Comparison of ENCODE assay signal across 9 cellular contexts in the genomic region with DNA sequence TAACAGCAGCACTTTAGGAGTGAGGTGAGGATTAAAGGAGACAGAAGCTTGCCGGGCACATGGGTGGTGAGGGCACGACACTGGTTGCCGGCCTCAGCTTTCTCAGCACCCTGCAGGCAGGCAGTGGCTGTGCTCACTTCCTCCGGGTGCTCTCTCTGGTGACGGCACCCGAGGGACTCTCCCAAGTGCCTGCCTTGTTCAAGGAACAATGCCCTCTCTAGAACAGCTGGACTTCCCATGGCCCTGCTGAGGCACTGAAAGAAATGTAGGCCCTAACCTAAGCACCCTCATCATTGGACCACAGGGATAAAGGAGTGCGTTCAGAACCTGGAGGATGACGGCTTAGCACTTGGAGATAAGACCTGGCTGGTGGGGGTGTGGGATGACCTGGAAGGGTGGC.
DNase-seq lines count a peak whose midpoint lies in the region; ATAC-seq and TF ChIP-seq lines count a peak whose summit lies in the region.
"Had no signal": no experiment of that assay in that cellular context is flagged by ENCODE, and none has a peak within 500 bp of the region (broad histone marks: within the 10 kb centered on the region; RNA-seq: fewer than 3 reads in every experiment).

No MANE protein-coding gene starts in this region.

- no peak overlapping the region for H3K27ac Mint-ChIP-seq in activated B cell treated with CpG ODN at 0.5 μM for 24 hours
- peak overlapping the region; percentile 92 for H3K27ac Mint-ChIP-seq in stimulated activated naive B cell treated with anti-CD40 and anti-IgM and Interleukin-4, amounts not matched to agents 10 μg/mL and 1 μg/mL and 100 μg/mL, for 72 hours
- H3K27ac Mint-ChIP-seq in activated naive CD4-positive, alpha-beta T cell treated with anti-CD3 and anti-CD28 coated beads, Interleukin-2, amount 10 ng/mL, durations not matched to agents 7 days and 5 days: no peak overlapping the region

- DNase-seq in activated B cell treated with CpG ODN at 0.5 μM for 24 hours (no peak), right cardiac atrium (peak in 2 of 3 donors; percentile 33 to 73), GOT3 (lab: John Stamatoyannopoulos, UW) (no peak)
- no peak for DNase-seq in stimulated activated naive B cell treated with anti-CD40 and anti-IgM and Interleukin-4, amounts not matched to agents 10 μg/mL and 1 μg/mL and 100 μg/mL, for 72 hours
- no peak for DNase-seq in stimulated activated CD4-positive, alpha-beta T cell treated with anti-CD3 and anti-CD28 coated beads, Interleukin-15, amount 100 ng/mL, for 24 hours
- DNase-seq in activated naive CD4-positive, alpha-beta T cell treated with anti-CD3 and anti-CD28 coated beads, Interleukin-2, amount 10 ng/mL, durations not matched to agents 7 days and 5 days: no peak
- DNase-seq: T-helper 9 cell had no signal

- H3K4me1 ChIP-seq in right cardiac atrium (ENCODE audit: control insufficient read depth, insufficient read depth, low read length): peaks cover 31% of the 10 kb centered on the region

- H3K36me3 Mint-ChIP-seq in activated B cell treated with CpG ODN at 0.5 μM for 24 hours (ENCODE audit: low read depth): peaks cover 22% of the 10 kb centered on the region
- peaks cover 27 to 37% of the 10 kb centered on the region in 2 donors for H3K36me3 Mint-ChIP-seq in stimulated activated naive B cell treated with anti-CD40 and anti-IgM and Interleukin-4, amounts not matched to agents 10 μg/mL and 1 μg/mL and 100 μg/mL, for 72 hours
- H3K36me3 Mint-ChIP-seq in activated naive CD4-positive, alpha-beta T cell treated with anti-CD3 and anti-CD28 coated beads, Interleukin-2, amount 10 ng/mL, durations not matched to agents 7 days and 5 days: peaks cover 21% of the 10 kb centered on the region

- H3K4me3 ChIP-seq in right cardiac atrium (ENCODE audit: low read length): no peak overlapping the region

- H3K27me3 Mint-ChIP-seq in activated B cell treated with CpG ODN at 0.5 μM for 24 hours: no peaks in the 10 kb centered on the region
- peaks cover 0 to 5% of the 10 kb centered on the region in 2 donors for H3K27me3 Mint-ChIP-seq in stimulated activated naive B cell treated with anti-CD40 and anti-IgM and Interleukin-4, amounts not matched to agents 10 μg/mL and 1 μg/mL and 100 μg/mL, for 72 hours
- H3K27me3 Mint-ChIP-seq in activated naive CD4-positive, alpha-beta T cell treated with anti-CD3 and anti-CD28 coated beads, Interleukin-2, amount 10 ng/mL, durations not matched to agents 7 days and 5 days: no peaks in the 10 kb centered on the region

- WGBS in right cardiac atrium: 64% methylated on average over 8 of the region's 8 CpGs

- intact Hi-C loops in activated B cell treated with CpG ODN at 0.5 μM for 24 hours (cut with micrococcal nuclease) (no loop called here), right cardiac atrium (cut with DNase I) (loop anchor here in 3 of 4 donors (5.0 to 10.0 kb wide), 4 partner anchors 85 to 182 kb away; no protein-coding TSS in a partner anchor)

- ATAC-seq in GM19463 (IDR thresholded peaks at IDR 0.05; ENCODE audit: unreplicated experiment): peak; percentile 43
- ATAC-seq in activated B cell treated with CpG ODN at 0.5 μM for 24 hours (ENCODE audit: low read depth): peak; percentile 28
- peak in 1 of 2 donors; percentile 26 for ATAC-seq in right cardiac atrium
- peak; percentile 48 to 66 for ATAC-seq in stimulated activated naive B cell treated with anti-CD40 and anti-IgM and Interleukin-4, amounts not matched to agents 10 μg/mL and 1 μg/mL and 100 μg/mL, for 72 hours (replicated peaks)
- no peak for ATAC-seq in HG02885 (IDR thresholded peaks at IDR 0.05; ENCODE audit: poor library complexity, unreplicated experiment)

- no peaks in the 10 kb centered on the region for H3K27me3 ChIP-seq in right cardiac atrium (ENCODE audit: control insufficient read depth, insufficient read depth)

- no peak for TF ChIP-seq CTCF in activated B cell treated with CpG ODN at 0.5 μM for 24 hours (IDR thresholded peaks at IDR 0.05)

- H3K9me3 Mint-ChIP-seq in activated B cell treated with CpG ODN at 0.5 μM for 24 hours: no peaks in the 10 kb centered on the region
- H3K9me3 Mint-ChIP-seq in stimulated activated naive B cell treated with anti-CD40 and anti-IgM and Interleukin-4, amounts not matched to agents 10 μg/mL and 1 μg/mL and 100 μg/mL, for 72 hours: no peaks in the 10 kb centered on the region
- no peaks in the 10 kb centered on the region for H3K9me3 Mint-ChIP-seq in activated naive CD4-positive, alpha-beta T cell treated with anti-CD3 and anti-CD28 coated beads, Interleukin-2, amount 10 ng/mL, durations not matched to agents 7 days and 5 days

- H3K27ac ChIP-seq in right cardiac atrium (ENCODE audit: low read length): peak overlapping the region; percentile 50

- CTCF ChIA-PET in activated B cell treated with CpG ODN at 0.5 μM for 24 hours (lab: Charles Lee): interaction anchor here (1.2 to 1.6 kb wide), 2 partner anchors 11 to 86 kb away, joined by 3 to 5 read pairs; no protein-coding TSS in a partner anchor
- CTCF ChIA-PET in activated naive CD4-positive, alpha-beta T cell treated with anti-CD3 and anti-CD28 coated beads, Interleukin-2, amount 10 ng/mL, durations not matched to agents 7 days and 5 days (lab: Charles Lee): interaction anchor here (1.4 kb wide), 2 partner anchors 86 to 306 kb away, joined by 3 to 6 read pairs; no protein-coding TSS in a partner anchor

- POLR2A ChIA-PET in activated B cell treated with CpG ODN at 0.5 μM for 24 hours (lab: Charles Lee): interaction anchor here (1.0 to 1.2 kb wide), 2 partner anchors 152 to 172 kb away, joined by 3 to 4 read pairs; a partner anchor contains a TSS

- H3K4me1 Mint-ChIP-seq in activated B cell treated with CpG ODN at 0.5 μM for 24 hours: peaks cover 22% of the 10 kb centered on the region
- H3K4me1 Mint-ChIP-seq in stimulated activated naive B cell treated with anti-CD40 and anti-IgM and Interleukin-4, amounts not matched to agents 10 μg/mL and 1 μg/mL and 100 μg/mL, for 72 hours: peaks cover 39 to 60% of the 10 kb centered on the region in 2 donors
- peaks cover 20% of the 10 kb centered on the region for H3K4me1 Mint-ChIP-seq in activated naive CD4-positive, alpha-beta T cell treated with anti-CD3 and anti-CD28 coated beads, Interleukin-2, amount 10 ng/mL, durations not matched to agents 7 days and 5 days

- H3K4me3 Mint-ChIP-seq in activated B cell treated with CpG ODN at 0.5 μM for 24 hours: no peak overlapping the region
- peak overlapping the region in 1 of 2 donors; percentile 64 for H3K4me3 Mint-ChIP-seq in stimulated activated naive B cell treated with anti-CD40 and anti-IgM and Interleukin-4, amounts not matched to agents 10 μg/mL and 1 μg/mL and 100 μg/mL, for 72 hours
- H3K4me3 Mint-ChIP-seq in activated naive CD4-positive, alpha-beta T cell treated with anti-CD3 and anti-CD28 coated beads, Interleukin-2, amount 10 ng/mL, durations not matched to agents 7 days and 5 days: no peak overlapping the region

- no peaks in the 10 kb centered on the region for H3K9me3 ChIP-seq in right cardiac atrium (ENCODE audit: control insufficient read depth, low read length)

Comparison
In these comparisons a context has a peak if more than half of its experiments do, and no peak if none do; other contexts are left out.
1. DNase-seq: peak in right cardiac atrium (2 of 3); none in activated B cell treated with CpG ODN at 0.5 μM for 24 hours (single experiment), stimulated activated naive B cell treated with anti-CD40 and anti-IgM and Interleukin-4, amounts not matched to agents 10 μg/mL and 1 μg/mL and 100 μg/mL, for 72 hours (single experiment), stimulated activated CD4-positive, alpha-beta T cell treated with anti-CD3 and anti-CD28 coated beads, Interleukin-15, amount 100 ng/mL, for 24 hours (single experiment), GOT3 (single experiment) and activated naive CD4-positive, alpha-beta T cell treated with anti-CD3 and anti-CD28 coated beads, Interleukin-2, amount 10 ng/mL, durations not matched to agents 7 days and 5 days (single experiment).